9 cellular contexts compared by ENCODE assay signal in genomic region chr9:38026840-38027527, GRCh38. TPM values are rescaled to one million over a fixed set of nuclear protein-coding genes. Genes with fewer than 3 reads are reported as not detected.
DNase-seq lines count a peak whose midpoint lies in the region; ATAC-seq and TF ChIP-seq lines count a peak whose summit lies in the region.
"Had no signal": no experiment of that assay in that cellular context is flagged by ENCODE, and none has a peak within 500 bp of the region (broad histone marks: within the 10 kb centered on the region; RNA-seq: fewer than 3 reads in every experiment).

No MANE protein-coding gene starts in this region.

- no peak overlapping the region for H3K4me3 ChIP-seq in cardiac muscle cell
- H3K4me3 ChIP-seq in breast epithelium = no peak overlapping the region
- H3K4me3 ChIP-seq in mucosa of descending colon = no peak overlapping the region
- H3K4me3 ChIP-seq in urinary bladder (ENCODE audit: low read depth, low read length) = no peak overlapping the region

- H3K27ac ChIP-seq in cardiac muscle cell = peak overlapping the region; percentile 54
- peak overlapping the region; percentile 76 to 78 for H3K27ac ChIP-seq in breast epithelium
- peak overlapping the region; percentile 47 for H3K27ac ChIP-seq in urinary bladder (ENCODE audit: low read depth)

- DNase-seq in cardiac muscle cell (ENCODE audit: low read depth in 1 of 2, low spot score in 1 of 2) (no peak), left ventricle myocardium superior (no peak), breast epithelium (ENCODE audit: low spot score in 2 of 2) (no peak), mucosa of descending colon (peak in 2 of 3 donors; percentile 48 to 52), NCI-H526 treated with DMSO at 0.1 percent for 48 hours (lab: John Stamatoyannopoulos, UW) (no peak), CD1c-positive myeloid dendritic cell (ENCODE audit: extremely low spot score) (no peak), SHP77 (lab: John Stamatoyannopoulos, UW) (no peak)
- DNase-seq: activated gamma-delta T cell had no signal

- H3K4me1 ChIP-seq in cardiac muscle cell (ENCODE audit: low read depth) = peaks cover 39% of the 10 kb centered on the region
- H3K4me1 ChIP-seq in breast epithelium = peaks cover 35 to 44% of the 10 kb centered on the region in 2 donors
- peaks cover 16% of the 10 kb centered on the region for H3K4me1 ChIP-seq in mucosa of descending colon (ENCODE audit: low read depth)
- H3K4me1 ChIP-seq in urinary bladder (ENCODE audit: insufficient read depth) = no peaks in the 10 kb centered on the region

- TF ChIP-seq POLR2A in breast epithelium (IDR thresholded peaks at IDR 0.05) = no peak

- H3K27me3 ChIP-seq in cardiac muscle cell (no peaks in the 10 kb centered on the region), breast epithelium (no peaks in the 10 kb centered on the region)

- 62% methylated on average over 6 of the region's 6 CpGs for WGBS in urinary bladder

- ATAC-seq in left ventricle myocardium superior (no peak), mucosa of descending colon (peak; percentile 78)

- intact Hi-C loops in left ventricle myocardium superior (cut with micrococcal nuclease) (no loop called here), breast epithelium (cut with DNase I; ENCODE audit: low total_unique reads) (no loop called here), mucosa of descending colon (cut with DNase I, micrococcal nuclease) (no loop called here)

- TF ChIP-seq CTCF in cardiac muscle cell (IDR thresholded peaks at IDR 0.05; ENCODE audit: low read depth, low read length) (no peak), breast epithelium (IDR thresholded peaks at IDR 0.05) (no peak), mucosa of descending colon (IDR thresholded peaks at IDR 0.05) (no peak)

- H3K9me3 ChIP-seq in cardiac muscle cell (ENCODE audit: low read depth) (no peaks in the 10 kb centered on the region), breast epithelium (no peaks in the 10 kb centered on the region), mucosa of descending colon (no peaks in the 10 kb centered on the region)

- H3K36me3 ChIP-seq in cardiac muscle cell = no peaks in the 10 kb centered on the region
- no peaks in the 10 kb centered on the region for H3K36me3 ChIP-seq in breast epithelium
- no peaks in the 10 kb centered on the region for H3K36me3 ChIP-seq in mucosa of descending colon (ENCODE audit: low read depth)
- no peaks in the 10 kb centered on the region for H3K36me3 ChIP-seq in urinary bladder (ENCODE audit: insufficient read depth)

RNA-seq across cellular contexts. Expression of gene SHB, which starts 42.0 kb away (rescaled TPM):
- total RNA-seq in cardiac muscle cell (36.0 and 46.9 TPM in 2 replicates), left ventricle myocardium superior (15.9 TPM), breast epithelium (10 to 100 TPM in 2 of 3 donors, 1 to 10 TPM in 1; 3.8 to 18.7 (median 17.9) TPM), mucosa of descending colon (10 to 100 TPM; 20.3 to 23.9 (median 20.6) TPM), urinary bladder (10.4 TPM)
- polyA plus RNA-seq in cardiac muscle cell (28.2 and 32.4 TPM in 2 replicates), urinary bladder (17.1 TPM)

Comparison
In these comparisons a context has a peak if more than half of its experiments do, and no peak if none do; other contexts are left out.
1. DNase-seq: peak in mucosa of descending colon (2 of 3); none in cardiac muscle cell (0 of 2), left ventricle myocardium superior (single experiment), breast epithelium (0 of 2), NCI-H526 treated with DMSO at 0.1 percent for 48 hours (single experiment), CD1c-positive myeloid dendritic cell (single experiment) and SHP77 (0 of 2).
2. Peak in every context shown above with its lines, with median percentiles within 50 percentile points of each other: H3K27ac ChIP-seq.